17 cellular contexts compared by ENCODE assay signal in the genomic region with DNA sequence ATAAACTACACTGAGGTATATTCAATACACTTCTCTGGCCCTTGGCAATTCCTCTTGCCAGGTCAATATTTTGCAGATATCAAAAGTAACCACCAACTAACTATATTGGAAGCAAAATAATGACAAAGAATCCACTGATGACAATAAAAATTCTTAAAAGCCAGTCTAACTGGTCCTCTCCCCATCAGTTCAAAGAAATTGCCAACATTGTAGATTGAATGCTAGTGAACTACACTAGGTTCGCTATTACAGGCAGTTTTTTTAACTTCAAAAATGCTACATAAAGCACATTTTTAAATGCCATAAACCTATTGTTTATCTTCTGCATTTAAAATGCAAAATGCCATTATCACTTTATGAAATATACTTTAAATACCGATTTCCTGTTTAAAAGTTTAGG. TPM values are rescaled to one million over a fixed set of nuclear protein-coding genes. Genes with fewer than 3 reads are reported as not detected.
DNase-seq lines count a peak whose midpoint lies in the region; ATAC-seq, FAIRE-seq and TF ChIP-seq lines count a peak whose summit lies in the region.
"Had no signal": no experiment of that assay in that cellular context is flagged by ENCODE, and none has a peak within 500 bp of the region (broad histone marks: within the 10 kb centered on the region; RNA-seq: fewer than 3 reads in every experiment).

No MANE protein-coding gene starts in this region.

- no peak for TF ChIP-seq CTCF in CD4-positive, alpha-beta T cell (IDR thresholded peaks at IDR 0.05)
- no peak for TF ChIP-seq CTCF in OCI-LY7 (conservative IDR thresholded peaks at IDR 0.05; ENCODE audit: low read length)
- TF ChIP-seq CTCF in endothelial cell of umbilical vein (IDR thresholded peaks at IDR 0.05; ENCODE audit: extremely low read depth in 1 of 2, insufficient read depth in 1 of 2, low read depth in 1 of 2, low read length in 2 of 2) = no peak
- TF ChIP-seq CTCF in osteocyte (IDR thresholded peaks at IDR 0.05) = no peak

- H3K9me1 ChIP-seq in endothelial cell of umbilical vein (replicated peaks; ENCODE audit: control insufficient read depth, extremely low read depth, insufficient read depth, low read length) = no peaks in the 10 kb centered on the region

- no peak for ATAC-seq in CD4-positive, alpha-beta T cell (ENCODE audit: poor library complexity)
- no peak for ATAC-seq in stimulated activated naive CD8-positive, alpha-beta T cell treated with anti-CD3 and anti-CD28 coated beads, Interleukin-15, amount 100 ng/mL, for 72 hours
- ATAC-seq in GM21825 (IDR thresholded peaks at IDR 0.05; ENCODE audit: unreplicated experiment) (no peak), GM18519 (IDR thresholded peaks at IDR 0.05; ENCODE audit: low FRiP score, unreplicated experiment) (no peak)
- ATAC-seq: activated CD8-positive, alpha-beta T cell treated with anti-CD3 and anti-CD28 coated beads, Interleukin-2, amount 10 ng/mL, durations not matched to agents 7 days and 5 days; HepG2; lower lobe of right lung; WTC11 had no signal

- CTCF ChIA-PET in CD4-positive, alpha-beta T cell (lab: Charles Lee) = no interaction called here
- CTCF ChIA-PET in OCI-LY7 (lab: Charles Lee; ENCODE audit: unreplicated experiment) (interaction anchor here (1.5 kb wide), 1 partner anchor 69 kb away, joined by 3 read pairs; no protein-coding TSS in a partner anchor), endothelial cell of umbilical vein (lab: Charles Lee) (interaction anchor here (1.0 to 1.2 kb wide), 4 partner anchors 40 to 120 kb away, joined by 3 to 7 read pairs (median 3); partner anchors contain the start of gene CFAP54)

- no peaks in the 10 kb centered on the region for H3K9me3 ChIP-seq in CD4-positive, alpha-beta T cell (ENCODE audit: control insufficient read depth, low read length)
- H3K9me3 ChIP-seq in OCI-LY7 (ENCODE audit: low read length) (no peaks in the 10 kb centered on the region), endothelial cell of umbilical vein (replicated peaks; ENCODE audit: control insufficient read depth, insufficient read depth, low read length) (no peaks in the 10 kb centered on the region)
- H3K9me3 ChIP-seq: ascending aorta, lower lobe of right lung had no signal

- H3K27me3 Mint-ChIP-seq in CD4-positive, alpha-beta T cell = no peaks in the 10 kb centered on the region
- no peaks in the 10 kb centered on the region for H3K27me3 Mint-ChIP-seq in osteocyte (ENCODE audit: unreplicated experiment)
- no peaks in the 10 kb centered on the region for H3K27me3 Mint-ChIP-seq in stimulated activated naive CD8-positive, alpha-beta T cell treated with anti-CD3 and anti-CD28 coated beads, Interleukin-15, amount 100 ng/mL, for 72 hours

- no peaks in the 10 kb centered on the region for H3K9me3 Mint-ChIP-seq in CD4-positive, alpha-beta T cell
- H3K9me3 Mint-ChIP-seq in osteocyte (ENCODE audit: unreplicated experiment) = no peaks in the 10 kb centered on the region
- H3K9me3 Mint-ChIP-seq in stimulated activated naive CD8-positive, alpha-beta T cell treated with anti-CD3 and anti-CD28 coated beads, Interleukin-15, amount 100 ng/mL, for 72 hours = no peaks in the 10 kb centered on the region
- H3K9me3 Mint-ChIP-seq: WTC11 had no signal

- H3K27me3 ChIP-seq in CD4-positive, alpha-beta T cell (ENCODE audit: control insufficient read depth, insufficient read depth, low read length) = no peaks in the 10 kb centered on the region
- no peaks in the 10 kb centered on the region for H3K27me3 ChIP-seq in endothelial cell of umbilical vein (ENCODE audit: control insufficient read depth in 2 of 2, insufficient read depth in 2 of 2, low read length in 2 of 2)
- H3K27me3 ChIP-seq: ascending aorta had no signal

- H3K36me3 ChIP-seq in OCI-LY7 (ENCODE audit: insufficient read depth, low read length) (0 out of 2 replicates have a peak, but pooled peaks cover 4% of the 10 kb centered on the region), endothelial cell of umbilical vein (ENCODE audit: control insufficient read depth in 2 of 2, extremely low read depth in 1 of 2, insufficient read depth in 2 of 2, low read length in 2 of 2) (no peaks in the 10 kb centered on the region)
- H3K36me3 ChIP-seq: ascending aorta, lower lobe of right lung had no signal

- H2AFZ ChIP-seq in OCI-LY7 (ENCODE audit: low read length) (no peak overlapping the region), endothelial cell of umbilical vein (ENCODE audit: low read depth, low read length) (no peak overlapping the region)

- no peak for DNase-seq in CD4-positive, alpha-beta T cell
- no peak for DNase-seq in OCI-LY7 (ENCODE audit: low spot score)
- no peak for DNase-seq in endothelial cell of umbilical vein (ENCODE audit: low read depth, low spot score)
- DNase-seq in osteocyte (ENCODE audit: extremely low spot score, unreplicated experiment) = no peak
- no peak for DNase-seq in stimulated activated naive CD8-positive, alpha-beta T cell treated with anti-CD3 and anti-CD28 coated beads, Interleukin-15, amount 100 ng/mL, for 72 hours
- DNase-seq in central memory CD4-positive, alpha-beta T cell = no peak
- DNase-seq: activated CD8-positive, alpha-beta T cell treated with anti-CD3 and anti-CD28 coated beads, Interleukin-2, amount 10 ng/mL, durations not matched to agents 7 days and 5 days; lower lobe of right lung; MV-4-11; NCI-H82; stimulated activated CD4-positive, alpha-beta T cell treated with anti-CD3 and anti-CD28 coated beads, Interleukin-4, amount 100 ng/mL, for 4 hours had no signal

- H3K4me1 Mint-ChIP-seq in CD4-positive, alpha-beta T cell (ENCODE audit: low read depth) = peaks cover 60% of the 10 kb centered on the region
- peaks cover 44% of the 10 kb centered on the region for H3K4me1 Mint-ChIP-seq in osteocyte (ENCODE audit: unreplicated experiment)
- H3K4me1 Mint-ChIP-seq in stimulated activated naive CD8-positive, alpha-beta T cell treated with anti-CD3 and anti-CD28 coated beads, Interleukin-15, amount 100 ng/mL, for 72 hours = peaks cover 42% of the 10 kb centered on the region

- peaks cover 28% of the 10 kb centered on the region for H3K4me1 ChIP-seq in OCI-LY7 (ENCODE audit: insufficient read depth, low read length, poor library complexity, severe bottlenecking)
- H3K4me1 ChIP-seq in endothelial cell of umbilical vein (ENCODE audit: control insufficient read depth, extremely low read depth, insufficient read depth, low read length) = peaks cover 57% of the 10 kb centered on the region

- TF ChIP-seq POLR2A in endothelial cell of umbilical vein (IDR thresholded peaks at IDR 0.05; ENCODE audit: low read depth, low read length) = no peak

- H3K4me3 Mint-ChIP-seq in CD4-positive, alpha-beta T cell = peak overlapping the region; percentile 94
- no peak overlapping the region for H3K4me3 Mint-ChIP-seq in osteocyte (ENCODE audit: unreplicated experiment)
- H3K4me3 Mint-ChIP-seq in stimulated activated naive CD8-positive, alpha-beta T cell treated with anti-CD3 and anti-CD28 coated beads, Interleukin-15, amount 100 ng/mL, for 72 hours = no peak overlapping the region
- H3K4me3 Mint-ChIP-seq: WTC11 had no signal

- POLR2A ChIA-PET in CD4-positive, alpha-beta T cell (lab: Charles Lee) = no interaction called here
- POLR2A ChIA-PET in OCI-LY7 (lab: Charles Lee) (interaction anchor here (0.6 to 1.8 kb wide), 3 partner anchors 8 to 20 kb away, joined by 3 to 5 read pairs (median 4); no protein-coding TSS in a partner anchor), endothelial cell of umbilical vein (lab: Charles Lee) (interaction anchor here (1.7 to 5.9 kb wide), 3 partner anchors 28 to 51 kb away, joined by 4 to 85 read pairs (median 66); no protein-coding TSS in a partner anchor)

- intact Hi-C loops in CD4-positive, alpha-beta T cell (cut with DNase I, micrococcal nuclease) = loop anchor here (2.0 to 10.0 kb wide), 6 partner anchors 15 to 361 kb away; partner anchors contain the start of gene LTA4H (in 1 of the 2)
- intact Hi-C loops in OCI-LY7 (cut with micrococcal nuclease; ENCODE audit: unreplicated experiment) (loop anchor here (2.0 to 5.0 kb wide), 2 partner anchors 19 to 94 kb away; no protein-coding TSS in a partner anchor), endothelial cell of umbilical vein (cut with micrococcal nuclease) (loop anchor here (5.0 kb wide), 2 partner anchors 104 to 134 kb away; no protein-coding TSS in a partner anchor)

- no peak for FAIRE-seq in endothelial cell of umbilical vein (lab: Jason Lieb, UNC)
- FAIRE-seq: HepG2 had no signal

- no peak overlapping the region for H3K27ac ChIP-seq in CD4-positive, alpha-beta T cell (ENCODE audit: low read depth, low read length)
- no peak overlapping the region for H3K27ac ChIP-seq in OCI-LY7 (ENCODE audit: low read depth, low read length, poor library complexity, severe bottlenecking)
- H3K27ac ChIP-seq in endothelial cell of umbilical vein (ENCODE audit: insufficient read depth, low read depth, low read length) = peak overlapping the region; percentile 94
- H3K27ac ChIP-seq: ascending aorta, lower lobe of right lung, RWPE1 had no signal

- peaks cover 29% of the 10 kb centered on the region for H4K20me1 ChIP-seq in OCI-LY7 (ENCODE audit: insufficient read depth, low read length)
- peaks cover 6% of the 10 kb centered on the region for H4K20me1 ChIP-seq in endothelial cell of umbilical vein (replicated peaks; ENCODE audit: control insufficient read depth, extremely low read depth, insufficient read depth, low read length)

- dilution Hi-C loops in endothelial cell of umbilical vein (cut with MboI; ENCODE audit: extremely low pct_ligation_motif_present, low sequenced_read_pairs) = no loop called here

- H3K27ac Mint-ChIP-seq in CD4-positive, alpha-beta T cell = peak overlapping the region; percentile 21
- H3K27ac Mint-ChIP-seq in osteocyte (ENCODE audit: unreplicated experiment) = peak overlapping the region; percentile 47
- H3K27ac Mint-ChIP-seq in stimulated activated naive CD8-positive, alpha-beta T cell treated with anti-CD3 and anti-CD28 coated beads, Interleukin-15, amount 100 ng/mL, for 72 hours = no peak overlapping the region
- H3K27ac Mint-ChIP-seq: activated CD8-positive, alpha-beta T cell treated with anti-CD3 and anti-CD28 coated beads, Interleukin-2, amount 10 ng/mL, durations not matched to agents 7 days and 5 days; WTC11 had no signal

- H3K9ac ChIP-seq in endothelial cell of umbilical vein (replicated peaks; ENCODE audit: extremely low read depth, insufficient read depth, low read length) = peak overlapping the region; percentile 99

- H3K79me2 ChIP-seq in OCI-LY7 (ENCODE audit: insufficient read depth, low read depth, low read length) (peaks cover 81% of the 10 kb centered on the region), endothelial cell of umbilical vein (ENCODE audit: control insufficient read depth, insufficient read depth, low read length) (peaks cover 94% of the 10 kb centered on the region)

- H3K4me2 ChIP-seq in OCI-LY7 (ENCODE audit: low read length) = peak overlapping the region; percentile 98
- peak overlapping the region; percentile 99 for H3K4me2 ChIP-seq in endothelial cell of umbilical vein (ENCODE audit: insufficient read depth, low read length)

- no peaks in the 10 kb centered on the region for H3K9me2 ChIP-seq in OCI-LY7 (ENCODE audit: insufficient read depth, low read length)

- no peak overlapping the region for H3K4me3 ChIP-seq in OCI-LY7 (ENCODE audit: low read depth, low read length, poor library complexity, severe bottlenecking)
- H3K4me3 ChIP-seq in endothelial cell of umbilical vein (replicated peaks in 1 of 3; ENCODE audit: insufficient read depth in 1 of 3, low read depth in 1 of 3, low read length in 3 of 3) = peak overlapping the region; percentile 77 to 98 (median 80)
- H3K4me3 ChIP-seq: ascending aorta had no signal

- H3K36me3 Mint-ChIP-seq in CD4-positive, alpha-beta T cell (ENCODE audit: low read depth) = peaks cover 27% of the 10 kb centered on the region
- no peaks in the 10 kb centered on the region for H3K36me3 Mint-ChIP-seq in osteocyte (ENCODE audit: unreplicated experiment)
- H3K36me3 Mint-ChIP-seq: WTC11 had no signal

- BruUV-seq in OCI-LY7 (replicated peaks; lab: Mats Ljungman, UMichigan) (no TSS peak), endothelial cell of umbilical vein (replicated peaks; lab: Mats Ljungman, UMichigan) (no TSS peak)

RNA-seq across cellular contexts. Expression of gene CDK17, which starts 4.0 kb away (rescaled TPM):
- 100 to 1,000 TPM; 112 to 113 TPM for total RNA-seq in CD4-positive, alpha-beta T cell
- 34.5 and 36.3 TPM in 2 replicates for total RNA-seq in OCI-LY7 (2014; rRNA removed; shearing (Covaris generic))
- total RNA-seq in OCI-LY7 (2022) (42.1 and 43.4 TPM in 2 replicates), endothelial cell of umbilical vein (176 and 193 TPM in 2 replicates), osteocyte (33.8 and 37.2 TPM in 2 replicates)
- polyA plus RNA-seq in endothelial cell of umbilical vein = 53.6 and 61.1 TPM in 2 replicates
- polyA plus RNA-seq in endothelial cell of umbilical vein (2011; cell fraction: cytosol; rRNA removed) = 62.9 and 67.5 TPM in 2 replicates
- polyA plus RNA-seq in endothelial cell of umbilical vein (2011; cell fraction: nucleus; rRNA removed) = 180 and 190 TPM in 2 replicates
- polyA plus RNA-seq in endothelial cell of umbilical vein (2012) = 76.5 and 115 TPM in 2 replicates
- polyA minus RNA-seq in endothelial cell of umbilical vein = 302 and 356 TPM in 2 replicates
- polyA minus RNA-seq in endothelial cell of umbilical vein (2011; cell fraction: cytosol; rRNA and poly(A)+ RNA removed) = 32.8 TPM
- 1,081 and 1,155 TPM in 2 replicates for polyA minus RNA-seq in endothelial cell of umbilical vein (2011; cell fraction: nucleus; rRNA and poly(A)+ RNA removed)

Comparison
In these comparisons a context has a peak if more than half of its experiments do, and no peak if none do; other contexts are left out.
1. H3K27ac Mint-ChIP-seq: peak in CD4-positive, alpha-beta T cell (single experiment) and osteocyte (single experiment); none in stimulated activated naive CD8-positive, alpha-beta T cell treated with anti-CD3 and anti-CD28 coated beads, Interleukin-15, amount 100 ng/mL, for 72 hours (0 of 2).